In genomic region chr11:3147257-3147619, GRCh38 we compare ENCODE assay signal across 2 cellular contexts.
TF ChIP-seq lines count a peak whose summit lies in the region.

No MANE protein-coding gene starts in this region.

TF ChIP-seq in SK-N-SH treated with all-trans-retinoic acid at 6 μM for 48 hours, 23 proteins besides CTCF, POLR2A, EP300 and RAD21:
- TF ChIP-seq POU6F1 (CRISPR knock-in tag; IDR thresholded peaks at IDR 0.05; ENCODE audit: borderline replicate concordance, low read depth) = no peak
- TF ChIP-seq ZNF8 (CRISPR knock-in tag; IDR thresholded peaks at IDR 0.05) = no peak
- no peak for TF ChIP-seq TCF4 (CRISPR knock-in tag; IDR thresholded peaks at IDR 0.05; ENCODE audit: borderline replicate concordance)
- no peak for TF ChIP-seq ISL1 (CRISPR knock-in tag; IDR thresholded peaks at IDR 0.05)

TF ChIP-seq in SK-N-SH, 30 proteins besides CTCF, POLR2A, EP300 and RAD21 (continued from another document):
- TF ChIP-seq ZBTB33 (IDR thresholded peaks at IDR 0.05; ENCODE audit: borderline replicate concordance, low read depth) (no peak), YY1 (IDR thresholded peaks at IDR 0.05; ENCODE audit: low read depth) (no peak), GATA2 (CRISPR knock-in tag; IDR thresholded peaks at IDR 0.05) (no peak), USF1 (IDR thresholded peaks at IDR 0.05; ENCODE audit: borderline replicate concordance, low read depth) (no peak), JUND (IDR thresholded peaks at IDR 0.05) (no peak), RCOR1 (IDR thresholded peaks at IDR 0.05; ENCODE audit: low read length) (no peak), RFX5 (IDR thresholded peaks at IDR 0.05; ENCODE audit: low read length) (no peak), CHD2 (IDR thresholded peaks at IDR 0.05; ENCODE audit: low read length, partially characterized antibody) (no peak), ELF1 (IDR thresholded peaks at IDR 0.05) (no peak), SMC3 (IDR thresholded peaks at IDR 0.05; ENCODE audit: low read depth, low read length) (no peak), PBX3 (IDR thresholded peaks at IDR 0.05) (no peak), FOSL2 (IDR thresholded peaks at IDR 0.05; ENCODE audit: borderline replicate concordance, low read depth) (no peak), REST (IDR thresholded peaks at IDR 0.05; ENCODE audit: low read depth, low read length) (no peak)
